Comparison of ENCODE assay signal across 8 cellular contexts in genomic region chr10:67763499-67764011, GRCh38.
DNase-seq lines count a peak whose midpoint lies in the region; ATAC-seq and TF ChIP-seq lines count a peak whose summit lies in the region.

No MANE protein-coding gene starts in this region.

- H3K9me3 Mint-ChIP-seq in CD8-positive, alpha-beta T cell = no peaks in the 10 kb centered on the region

- peaks cover 7% of the 10 kb centered on the region for H3K36me3 Mint-ChIP-seq in CD8-positive, alpha-beta T cell

- H4K91ac ChIP-seq in neuronal stem cell (ENCODE audit: low read depth, low read length, poor library complexity) = no peak overlapping the region

- peak overlapping the region; percentile 99 for H2AFZ ChIP-seq in neuronal stem cell (ENCODE audit: low read length)

- no peak for TF ChIP-seq CTCF in CD8-positive, alpha-beta T cell (IDR thresholded peaks at IDR 0.05)
- TF ChIP-seq CTCF in gastroesophageal sphincter (IDR thresholded peaks at IDR 0.05) = no peak

- H2BK15ac ChIP-seq in neuronal stem cell (ENCODE audit: low read length) = no peak overlapping the region

- no peak overlapping the region for H2BK120ac ChIP-seq in neuronal stem cell (ENCODE audit: low read depth, low read length)

- no peaks in the 10 kb centered on the region for H3K79me1 ChIP-seq in neuronal stem cell (ENCODE audit: low read depth, low read length)

- H3K27ac Mint-ChIP-seq in CD8-positive, alpha-beta T cell = peak overlapping the region; percentile 97

- H3K9ac ChIP-seq in HUES6 (ENCODE audit: low read length) (peak overlapping the region; percentile 66), neuronal stem cell (ENCODE audit: low read depth, low read length, poor library complexity) (peak overlapping the region; percentile 65)

- no peaks in the 10 kb centered on the region for H3K9me3 ChIP-seq in CD8-positive, alpha-beta T cell (ENCODE audit: low read length)
- 0 out of 2 replicates have a peak, but pooled peaks cover 3% of the 10 kb centered on the region for H3K9me3 ChIP-seq in HUES6 (ENCODE audit: control insufficient read depth, insufficient read depth, low read depth, low read length)
- H3K9me3 ChIP-seq in gastroesophageal sphincter = no peaks in the 10 kb centered on the region
- peaks cover 0 to 4% of the 10 kb centered on the region in 2 donors for H3K9me3 ChIP-seq in neuronal stem cell (replicated peaks in 1 of 2; ENCODE audit: control insufficient read depth in 2 of 2, insufficient read depth in 1 of 2, low read depth in 1 of 2, low read length in 2 of 2)

- H3K27ac ChIP-seq in CD8-positive, alpha-beta T cell (ENCODE audit: low read depth, low read length) = peak overlapping the region; percentile 89
- H3K27ac ChIP-seq in HUES6 (ENCODE audit: low read depth, low read length) (no peak overlapping the region), gastroesophageal sphincter (peak overlapping the region; percentile 86 to 98 (median 94)), neuronal stem cell (replicated peaks; ENCODE audit: low read length) (no peak overlapping the region), substantia nigra (ENCODE audit: low read depth, low read length, poor library complexity, severe bottlenecking) (peak overlapping the region; percentile 98)

- H3K14ac ChIP-seq in neuronal stem cell (ENCODE audit: low read length) = no peak overlapping the region

- no peak overlapping the region for H3K23ac ChIP-seq in neuronal stem cell (ENCODE audit: low read depth, low read length, poor library complexity)

- peak overlapping the region; percentile 92 for H3K4me3 ChIP-seq in CD8-positive, alpha-beta T cell (ENCODE audit: low read depth, low read length)
- H3K4me3 ChIP-seq in HUES6 (ENCODE audit: low read depth, low read length) (peak overlapping the region; percentile 84), gastroesophageal sphincter (peak overlapping the region; percentile 75 to 94), neuronal stem cell (ENCODE audit: low read length in 2 of 2) (peak overlapping the region; percentile 74)

- DNase-seq in CD8-positive, alpha-beta T cell = peak; percentile 60 to 89 (median 79)
- DNase-seq in RPMI8226 (peak; percentile 31), neuronal stem cell (ENCODE audit: low spot score) (peak; percentile 57), substantia nigra (lab: John Stamatoyannopoulos, UW) (peak in 47 of 49 donors; percentile 6 to 86 (median 63))
- peak; percentile 78 for DNase-seq in activated naive CD4-positive, alpha-beta T cell treated with Interleukin-2 at 50 U/mL for 16 hours

- H3K4me2 ChIP-seq in neuronal stem cell (ENCODE audit: insufficient read depth, low read length, poor library complexity, severe bottlenecking) = peak overlapping the region; percentile 83

- H3K36me3 ChIP-seq in CD8-positive, alpha-beta T cell (ENCODE audit: insufficient read depth, low read length) = no peaks in the 10 kb centered on the region
- H3K36me3 ChIP-seq in HUES6 (ENCODE audit: control insufficient read depth, insufficient read depth, low read length) (no peaks in the 10 kb centered on the region), gastroesophageal sphincter (no peaks in the 10 kb centered on the region), neuronal stem cell (replicated peaks in 1 of 2; ENCODE audit: control insufficient read depth in 2 of 2, insufficient read depth in 2 of 2, low read length in 2 of 2) (no peaks in the 10 kb centered on the region)

- H4K8ac ChIP-seq in neuronal stem cell (ENCODE audit: low read depth, low read length) = no peak overlapping the region

- H3K27me3 Mint-ChIP-seq in CD8-positive, alpha-beta T cell (ENCODE audit: low read depth) = peaks cover 2% of the 10 kb centered on the region

- H3K4me3 Mint-ChIP-seq in CD8-positive, alpha-beta T cell = peak overlapping the region; percentile 92

- TF ChIP-seq EP300 in gastroesophageal sphincter (IDR thresholded peaks at IDR 0.05) = no peak

- peak in 1 of 2 donors; percentile 20 for TF ChIP-seq POLR2A in gastroesophageal sphincter (IDR thresholded peaks at IDR 0.05)

- H3K18ac ChIP-seq in neuronal stem cell (ENCODE audit: low read length) = peak overlapping the region; percentile 91

- H3K27me3 ChIP-seq in CD8-positive, alpha-beta T cell (ENCODE audit: insufficient read depth, low read length) = no peaks in the 10 kb centered on the region
- H3K27me3 ChIP-seq in HUES6 (ENCODE audit: control insufficient read depth, insufficient read depth, low read length) (no peaks in the 10 kb centered on the region), gastroesophageal sphincter (no peaks in the 10 kb centered on the region), neuronal stem cell (ENCODE audit: control insufficient read depth in 3 of 3, insufficient read depth in 3 of 3, low read depth in 1 of 3, low read length in 3 of 3) (no peaks in the 10 kb centered on the region)

- H3K4ac ChIP-seq in neuronal stem cell (ENCODE audit: low read length) = no peak overlapping the region

- WGBS in gastroesophageal sphincter (ENCODE audit: low coverage in 1 of 2), 2 donors = 0 to 10% methylated on average over 4 of the region's 22 CpGs
- WGBS in neuronal stem cell (ENCODE audit: extremely low coverage in 2 of 2, insufficient read length in 2 of 2, insufficient replicate concordance in 1 of 2), 2 donors = no CpG with 5 or more reads among the region's 22 CpGs

- no peaks in the 10 kb centered on the region for H3K4me1 ChIP-seq in CD8-positive, alpha-beta T cell (ENCODE audit: insufficient read depth, low read length)
- H3K4me1 ChIP-seq in HUES6 (ENCODE audit: control insufficient read depth, insufficient read depth, low read length) = no peaks in the 10 kb centered on the region; the same call in 1 of the 2 replicates
- H3K4me1 ChIP-seq in gastroesophageal sphincter = peaks cover 0 to 11% (median 0%) of the 10 kb centered on the region in 3 donors
- H3K4me1 ChIP-seq in neuronal stem cell (ENCODE audit: control insufficient read depth in 2 of 2, insufficient read depth in 1 of 2, low read depth in 1 of 2, low read length in 2 of 2) = peaks cover 0 to 1% of the 10 kb centered on the region in 2 donors

- POLR2A ChIA-PET in CD8-positive, alpha-beta T cell (lab: Charles Lee) = interaction anchor here (1.0 to 2.3 kb wide), 6 partner anchors 16 to 568 kb away, joined by 3 to 7 read pairs (median 5); partner anchors contain the start of gene HNRNPH3

- H3K4me1 Mint-ChIP-seq in CD8-positive, alpha-beta T cell (ENCODE audit: low read depth) = peaks cover 8% of the 10 kb centered on the region

- CTCF ChIA-PET in CD8-positive, alpha-beta T cell (lab: Charles Lee) = interaction anchor here (1.8 kb wide), 1 partner anchor 66 kb away, joined by 8 read pairs; no protein-coding TSS in a partner anchor

- peak overlapping the region; percentile 62 for H2BK5ac ChIP-seq in neuronal stem cell (ENCODE audit: low read length)

- no peak overlapping the region for H2AK5ac ChIP-seq in neuronal stem cell (ENCODE audit: low read depth, low read length)

- no peak overlapping the region for H2BK12ac ChIP-seq in neuronal stem cell (ENCODE audit: low read length)

- ATAC-seq in CD8-positive, alpha-beta T cell = peak; percentile 32
- ATAC-seq in GM21390 (IDR thresholded peaks at IDR 0.05; ENCODE audit: unreplicated experiment) (peak; percentile 21), gastroesophageal sphincter (peak; percentile 66)

- intact Hi-C loops in CD8-positive, alpha-beta T cell (cut with DNase I, micrococcal nuclease) = loop anchor here (1.0 to 10.0 kb wide), 12 partner anchors 17 to 1139 kb away; partner anchors contain the start of genes HERC4 (in 2 of the 2), SLC25A16 (in 2 of the 2), DDX50 (in 1 of the 2) and SIRT1 (in 1 of the 2)

Comparison
In these comparisons a context has a peak if more than half of its experiments do, and no peak if none do; other contexts are left out.
1. H3K27ac ChIP-seq: peak in CD8-positive, alpha-beta T cell (single experiment), gastroesophageal sphincter (4 of 4) and substantia nigra (single experiment); none in HUES6 (single experiment) and neuronal stem cell (single experiment).
2. Peak in every context shown above with its lines, with median percentiles within 50 percentile points of each other: ATAC-seq, DNase-seq and H3K4me3 ChIP-seq.